20 cellular contexts compared by ENCODE assay signal in the genomic region with DNA sequence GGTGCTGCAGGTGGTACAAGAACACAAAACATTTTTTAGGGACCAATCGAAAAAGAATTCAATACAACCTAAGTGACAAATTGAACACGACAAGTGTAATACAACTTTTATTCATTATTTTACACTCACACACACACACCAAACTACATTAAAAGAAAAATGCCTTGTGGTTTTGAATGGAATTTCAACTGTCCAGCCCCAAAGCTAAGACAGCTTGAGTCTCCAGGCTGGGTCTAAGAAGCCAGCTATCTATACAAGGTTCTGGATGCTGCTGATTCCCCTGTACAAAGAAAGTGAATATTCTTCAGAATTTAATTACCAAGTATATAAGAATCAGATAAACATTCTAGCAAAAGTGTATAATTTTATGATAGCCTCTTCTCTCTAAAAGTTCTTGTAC.
DNase-seq lines count a peak whose midpoint lies in the region; ATAC-seq, FAIRE-seq and TF ChIP-seq lines count a peak whose summit lies in the region.
"Had no signal": no experiment of that assay in that cellular context is flagged by ENCODE, and none has a peak within 500 bp of the region (broad histone marks: within the 10 kb centered on the region; RNA-seq: fewer than 3 reads in every experiment).

No MANE protein-coding gene starts in this region.

- H3K27ac Mint-ChIP-seq in osteocyte (ENCODE audit: unreplicated experiment) = peak overlapping the region; percentile 61
- no peak overlapping the region for H3K27ac Mint-ChIP-seq in activated T-helper 17 cell treated with anti-CD3 and anti-CD28 coated beads, Interleukin-2, amount 50 U/mL, for 72 hours
- H3K27ac Mint-ChIP-seq: activated CD8-positive, alpha-beta T cell treated with anti-CD3 and anti-CD28 coated beads, Interleukin-2, amount 10 ng/mL, durations not matched to agents 7 days and 5 days; activated naive CD4-positive, alpha-beta T cell treated with anti-CD3 and anti-CD28 coated beads, Interleukin-2, amount 50 U/mL, for 24 hours had no signal

- FAIRE-seq in RCC 7860 (lab: Jason Lieb, UNC) = peak; percentile 68
- no peak for FAIRE-seq in GM12891 (lab: Jason Lieb, UNC)
- FAIRE-seq: GM19239, H1 had no signal

- no peaks in the 10 kb centered on the region for H3K36me3 Mint-ChIP-seq in osteocyte (ENCODE audit: unreplicated experiment)
- H3K36me3 Mint-ChIP-seq in activated T-helper 17 cell treated with anti-CD3 and anti-CD28 coated beads, Interleukin-2, amount 50 U/mL, for 72 hours (ENCODE audit: low read depth) = no peaks in the 10 kb centered on the region

- no peak overlapping the region for H3K4me3 Mint-ChIP-seq in osteocyte (ENCODE audit: unreplicated experiment)
- no peak overlapping the region for H3K4me3 Mint-ChIP-seq in activated T-helper 17 cell treated with anti-CD3 and anti-CD28 coated beads, Interleukin-2, amount 50 U/mL, for 72 hours
- H3K4me3 Mint-ChIP-seq: activated CD8-positive, alpha-beta T cell treated with anti-CD3 and anti-CD28 coated beads, Interleukin-2, amount 10 ng/mL, durations not matched to agents 7 days and 5 days; activated naive CD4-positive, alpha-beta T cell treated with anti-CD3 and anti-CD28 coated beads, Interleukin-2, amount 50 U/mL, for 24 hours; activated T-cell treated with anti-CD3 and anti-CD28 coated beads, Interleukin-2, amount 50 U/mL, for 4 hours; B cell had no signal

- no peak for ATAC-seq in HG02884 (IDR thresholded peaks at IDR 0.05; ENCODE audit: unreplicated experiment)
- no peak for ATAC-seq in activated T-helper 17 cell treated with anti-CD3 and anti-CD28 coated beads, Interleukin-2, amount 50 U/mL, for 72 hours (replicated peaks)
- ATAC-seq: activated CD4-positive, CD25-positive, alpha-beta regulatory T cell treated with anti-CD3 and anti-CD28 coated beads, Interleukin-2, amount 50 U/mL, for 24 hours; activated CD8-positive, alpha-beta T cell treated with anti-CD3 and anti-CD28 coated beads, Interleukin-2, amount 10 ng/mL, durations not matched to agents 7 days and 5 days; activated T-cell treated with anti-CD3 and anti-CD28 coated beads, Interleukin-2, amount 50 U/mL, for 4 hours; PC-3 had no signal

- H3K9me3 Mint-ChIP-seq in osteocyte (ENCODE audit: unreplicated experiment) = peaks cover 4% of the 10 kb centered on the region
- peaks cover 3% of the 10 kb centered on the region for H3K9me3 Mint-ChIP-seq in activated T-helper 17 cell treated with anti-CD3 and anti-CD28 coated beads, Interleukin-2, amount 50 U/mL, for 72 hours

- peaks cover 47% of the 10 kb centered on the region for H3K4me1 Mint-ChIP-seq in osteocyte (ENCODE audit: unreplicated experiment)
- H3K4me1 Mint-ChIP-seq in activated T-helper 17 cell treated with anti-CD3 and anti-CD28 coated beads, Interleukin-2, amount 50 U/mL, for 72 hours = peaks cover 27% of the 10 kb centered on the region

- peak; percentile 32 for DNase-seq in AG20443 (ENCODE audit: low spot score)
- peak; percentile 14 for DNase-seq in RCC 7860 (ENCODE audit: low spot score)
- DNase-seq in dedifferentiated amniotic fluid mesenchymal stem cell (ENCODE audit: extremely low spot score) = peak; percentile 51
- DNase-seq in osteocyte (ENCODE audit: extremely low spot score, unreplicated experiment) = no peak
- DNase-seq in NCI-H345 (lab: John Stamatoyannopoulos, UW) = no peak
- DNase-seq in GM12891 (ENCODE audit: insufficient read length, low spot score) = no peak
- DNase-seq: activated CD8-positive, alpha-beta T cell treated with anti-CD3 and anti-CD28 coated beads, Interleukin-2, amount 10 ng/mL, durations not matched to agents 7 days and 5 days; activated T-cell treated with anti-CD3 and anti-CD28 coated beads, Interleukin-2, amount 50 U/mL, for 4 hours; erythroblast; NCI-H1417 treated with DMSO at 0.1 percent for 48 hours; NCI-H2171; NCI-H748 treated with DMSO at 0.1 percent for 48 hours; PC-3 had no signal

- no peak for TF ChIP-seq POLR2A in GM12891 (IDR thresholded peaks at IDR 0.05; ENCODE audit: low read depth, low read length)

- H3K27me3 Mint-ChIP-seq in osteocyte (ENCODE audit: unreplicated experiment) = no peaks in the 10 kb centered on the region
- no peaks in the 10 kb centered on the region for H3K27me3 Mint-ChIP-seq in activated T-helper 17 cell treated with anti-CD3 and anti-CD28 coated beads, Interleukin-2, amount 50 U/mL, for 72 hours
- H3K27me3 Mint-ChIP-seq: activated naive CD4-positive, alpha-beta T cell treated with anti-CD3 and anti-CD28 coated beads, Interleukin-2, amount 50 U/mL, for 24 hours; B cell had no signal

- no peak for TF ChIP-seq CTCF in osteocyte (IDR thresholded peaks at IDR 0.05)

TF ChIP-seq in GM12891, 5 proteins besides CTCF, POLR2A, EP300 and RAD21:
- TF ChIP-seq SPI1 (IDR thresholded peaks at IDR 0.05; ENCODE audit: low read depth, low read length) (no peak), PAX5 (IDR thresholded peaks at IDR 0.05; ENCODE audit: insufficient read depth, low read length, severe bottlenecking) (no peak), POLR2AphosphoS5 (IDR thresholded peaks at IDR 0.05; ENCODE audit: low read depth, low read length) (no peak), TAF1 (IDR thresholded peaks at IDR 0.05; ENCODE audit: low read depth, low read length) (no peak)

Comparison
In these comparisons a context has a peak if more than half of its experiments do, and no peak if none do; other contexts are left out.
1. DNase-seq: peak in AG20443 (single experiment), RCC 7860 (single experiment) and dedifferentiated amniotic fluid mesenchymal stem cell (single experiment); none in osteocyte (single experiment), NCI-H345 (single experiment) and GM12891 (single experiment).